ENCODE assay signal across 1 cellular context in the genomic region with DNA sequence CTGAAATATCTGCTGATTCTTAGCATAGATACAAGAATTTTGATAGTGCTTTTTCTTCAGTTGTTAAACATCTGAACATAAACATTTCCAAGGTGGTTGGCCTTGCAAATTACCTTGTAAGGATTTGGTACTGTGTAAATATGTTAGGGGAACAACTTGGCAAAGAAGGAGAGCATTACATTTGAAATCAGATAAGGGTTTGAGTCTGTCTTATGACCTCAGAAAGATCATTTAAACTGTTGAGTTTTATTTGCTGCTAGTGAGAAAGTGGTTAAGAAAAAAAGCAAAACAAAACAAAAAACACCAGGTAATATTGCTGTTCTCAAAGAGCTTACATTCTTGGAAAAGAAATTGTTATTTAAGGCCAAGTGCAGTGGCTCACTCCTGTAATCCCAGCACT.
A peak's percentile ranks its signal among the peaks of the same experiment; 100 is the strongest.
TF ChIP-seq lines count a peak whose summit lies in the region.

No MANE protein-coding gene starts in this region.

TF ChIP-seq in HEK293, 187 proteins besides CTCF, POLR2A, EP300 and RAD21 (continued from another document and continues in another):
- TF ChIP-seq ZNF626 (tag by site-specific recombination; IDR thresholded peaks at IDR 0.05) (no peak), ZNF514 (tag by site-specific recombination; IDR thresholded peaks at IDR 0.05) (no peak), ZNF2 (tag by site-specific recombination; IDR thresholded peaks at IDR 0.05) (peak; percentile 61; the same call in 1 of the 2 replicates), ZNF398 (tag by site-specific recombination; IDR thresholded peaks at IDR 0.05) (no peak), ZBTB10 (tag by site-specific recombination; IDR thresholded peaks at IDR 0.05) (no peak), KLF16 (tag by site-specific recombination; IDR thresholded peaks at IDR 0.05) (no peak), ZNF16 (tag by site-specific recombination; IDR thresholded peaks at IDR 0.05; ENCODE audit: low read depth) (no peak), MZF1 (tag by site-specific recombination; IDR thresholded peaks at IDR 0.05; ENCODE audit: borderline replicate concordance) (peak; percentile 72; the same call in 1 of the 2 replicates), INSM2 (tag by site-specific recombination; IDR thresholded peaks at IDR 0.05) (peak; percentile 54; the same call in 1 of the 2 replicates), FEZF1 (tag by site-specific recombination; IDR thresholded peaks at IDR 0.05) (0 out of 2 replicates have a peak, but pooled peaks have one; percentile 56), ZNF596 (tag by site-specific recombination; IDR thresholded peaks at IDR 0.05) (no peak), ZSCAN30 (tag by site-specific recombination; IDR thresholded peaks at IDR 0.05) (no peak), YY1 (tag by site-specific recombination; IDR thresholded peaks at IDR 0.05) (no peak), ZNF221 (tag by site-specific recombination; IDR thresholded peaks at IDR 0.05; ENCODE audit: borderline replicate concordance) (no peak), ZNF157 (tag by site-specific recombination; IDR thresholded peaks at IDR 0.05) (no peak), ZNF843 (tag by site-specific recombination; IDR thresholded peaks at IDR 0.05) (peak; percentile 77), PRDM6 (tag by site-specific recombination; IDR thresholded peaks at IDR 0.05) (peak; percentile 93), GLI4 (tag by site-specific recombination; IDR thresholded peaks at IDR 0.05) (no peak), ZNF664 (tag by site-specific recombination; IDR thresholded peaks at IDR 0.05) (no peak), ZNF768 (tag by site-specific recombination; IDR thresholded peaks at IDR 0.05) (no peak), ZNF510 (tag by site-specific recombination; IDR thresholded peaks at IDR 0.05; ENCODE audit: insufficient replicate concordance) (no peak), ZNF785 (tag by site-specific recombination; IDR thresholded peaks at IDR 0.05) (no peak), IKZF3 (tag by site-specific recombination; IDR thresholded peaks at IDR 0.05) (peak; percentile 69), BCL11A (tag by site-specific recombination; IDR thresholded peaks at IDR 0.05; ENCODE audit: low read depth) (peak; percentile 86), ZNF777 (tag by site-specific recombination; IDR thresholded peaks at IDR 0.05; ENCODE audit: borderline replicate concordance) (no peak), ZNF174 (tag by site-specific recombination; IDR thresholded peaks at IDR 0.05) (no peak), ZNF48 (tag by site-specific recombination; IDR thresholded peaks at IDR 0.05) (no peak), ZNF555 (tag by site-specific recombination; conservative IDR thresholded peaks at IDR 0.05) (no peak), TRIM28 (IDR thresholded peaks at IDR 0.05; ENCODE audit: borderline replicate concordance, low read length) (no peak), ZNF776 (tag by site-specific recombination; IDR thresholded peaks at IDR 0.05; ENCODE audit: borderline replicate concordance) (no peak), ZNF561 (tag by site-specific recombination; IDR thresholded peaks at IDR 0.05; ENCODE audit: borderline replicate concordance) (no peak), ZNF184 (tag by site-specific recombination; IDR thresholded peaks at IDR 0.05) (no peak), ZNF426 (tag by site-specific recombination; IDR thresholded peaks at IDR 0.05) (no peak), KLF10 (tag by site-specific recombination; IDR thresholded peaks at IDR 0.05) (no peak), ZFP69B (tag by site-specific recombination; IDR thresholded peaks at IDR 0.05) (no peak), ZNF121 (tag by site-specific recombination; IDR thresholded peaks at IDR 0.05) (no peak), PATZ1 (tag by site-specific recombination; IDR thresholded peaks at IDR 0.05) (no peak), WT1 (tag by site-specific recombination; IDR thresholded peaks at IDR 0.05) (0 out of 2 replicates have a peak, but pooled peaks have one; percentile 15)
- TF ChIP-seq, protein P1, sequence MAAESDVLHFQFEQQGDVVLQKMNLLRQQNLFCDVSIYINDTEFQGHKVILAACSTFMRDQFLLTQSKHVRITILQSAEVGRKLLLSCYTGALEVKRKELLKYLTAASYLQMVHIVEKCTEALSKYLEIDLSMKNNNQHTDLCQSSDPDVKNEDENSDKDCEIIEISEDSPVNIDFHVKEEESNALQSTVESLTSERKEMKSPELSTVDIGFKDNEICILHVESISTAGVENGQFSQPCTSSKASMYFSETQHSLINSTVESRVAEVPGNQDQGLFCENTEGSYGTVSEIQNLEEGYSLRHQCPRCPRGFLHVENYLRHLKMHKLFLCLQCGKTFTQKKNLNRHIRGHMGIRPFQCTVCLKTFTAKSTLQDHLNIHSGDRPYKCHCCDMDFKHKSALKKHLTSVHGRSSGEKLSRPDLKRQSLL (tag by site-specific recombination; IDR thresholded peaks at IDR 0.05): no peak
- TF ChIP-seq, protein P2, sequence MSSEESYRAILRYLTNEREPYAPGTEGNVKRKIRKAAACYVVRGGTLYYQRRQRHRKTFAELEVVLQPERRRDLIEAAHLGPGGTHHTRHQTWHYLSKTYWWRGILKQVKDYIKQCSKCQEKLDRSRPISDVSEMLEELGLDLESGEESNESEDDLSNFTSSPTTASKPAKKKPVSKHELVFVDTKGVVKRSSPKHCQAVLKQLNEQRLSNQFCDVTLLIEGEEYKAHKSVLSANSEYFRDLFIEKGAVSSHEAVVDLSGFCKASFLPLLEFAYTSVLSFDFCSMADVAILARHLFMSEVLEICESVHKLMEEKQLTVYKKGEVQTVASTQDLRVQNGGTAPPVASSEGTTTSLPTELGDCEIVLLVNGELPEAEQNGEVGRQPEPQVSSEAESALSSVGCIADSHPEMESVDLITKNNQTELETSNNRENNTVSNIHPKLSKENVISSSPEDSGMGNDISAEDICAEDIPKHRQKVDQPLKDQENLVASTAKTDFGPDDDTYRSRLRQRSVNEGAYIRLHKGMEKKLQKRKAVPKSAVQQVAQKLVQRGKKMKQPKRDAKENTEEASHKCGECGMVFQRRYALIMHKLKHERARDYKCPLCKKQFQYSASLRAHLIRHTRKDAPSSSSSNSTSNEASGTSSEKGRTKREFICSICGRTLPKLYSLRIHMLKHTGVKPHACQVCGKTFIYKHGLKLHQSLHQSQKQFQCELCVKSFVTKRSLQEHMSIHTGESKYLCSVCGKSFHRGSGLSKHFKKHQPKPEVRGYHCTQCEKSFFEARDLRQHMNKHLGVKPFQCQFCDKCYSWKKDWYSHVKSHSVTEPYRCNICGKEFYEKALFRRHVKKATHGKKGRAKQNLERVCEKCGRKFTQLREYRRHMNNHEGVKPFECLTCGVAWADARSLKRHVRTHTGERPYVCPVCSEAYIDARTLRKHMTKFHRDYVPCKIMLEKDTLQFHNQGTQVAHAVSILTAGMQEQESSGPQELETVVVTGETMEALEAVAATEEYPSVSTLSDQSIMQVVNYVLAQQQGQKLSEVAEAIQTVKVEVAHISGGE (tag by site-specific recombination; conservative IDR thresholded peaks at IDR 0.05; ENCODE audit: low read depth): no peak
- TF ChIP-seq, protein P3, sequence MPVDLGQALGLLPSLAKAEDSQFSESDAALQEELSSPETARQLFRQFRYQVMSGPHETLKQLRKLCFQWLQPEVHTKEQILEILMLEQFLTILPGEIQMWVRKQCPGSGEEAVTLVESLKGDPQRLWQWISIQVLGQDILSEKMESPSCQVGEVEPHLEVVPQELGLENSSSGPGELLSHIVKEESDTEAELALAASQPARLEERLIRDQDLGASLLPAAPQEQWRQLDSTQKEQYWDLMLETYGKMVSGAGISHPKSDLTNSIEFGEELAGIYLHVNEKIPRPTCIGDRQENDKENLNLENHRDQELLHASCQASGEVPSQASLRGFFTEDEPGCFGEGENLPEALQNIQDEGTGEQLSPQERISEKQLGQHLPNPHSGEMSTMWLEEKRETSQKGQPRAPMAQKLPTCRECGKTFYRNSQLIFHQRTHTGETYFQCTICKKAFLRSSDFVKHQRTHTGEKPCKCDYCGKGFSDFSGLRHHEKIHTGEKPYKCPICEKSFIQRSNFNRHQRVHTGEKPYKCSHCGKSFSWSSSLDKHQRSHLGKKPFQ (tag by site-specific recombination; IDR thresholded peaks at IDR 0.05): no peak
